In the genomic region with DNA sequence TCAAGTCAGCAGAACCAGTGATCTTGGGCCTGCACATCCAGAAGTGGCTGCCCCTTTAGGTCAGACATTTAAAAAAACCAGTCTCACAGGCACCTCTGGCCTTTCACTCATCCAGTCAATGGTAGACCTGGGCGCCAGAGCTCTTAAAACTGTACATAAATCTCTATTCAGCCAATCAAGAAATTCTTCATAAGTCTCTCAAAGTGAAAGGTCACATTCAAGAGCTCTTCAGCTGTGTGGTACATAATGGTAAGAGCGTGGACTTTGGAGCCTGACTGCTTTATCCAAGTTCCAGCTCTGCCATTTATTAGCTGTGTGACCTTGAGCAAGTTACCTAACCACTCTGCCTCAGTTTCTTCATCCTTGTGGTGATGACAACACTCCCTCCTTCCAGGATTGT, we compare ENCODE assay signal across 25 cellular contexts. TPM values are rescaled to one million over a fixed set of nuclear protein-coding genes. Genes with fewer than 3 reads are reported as not detected.
"Had no signal": no experiment of that assay in that cellular context is flagged by ENCODE, and none has a peak within 500 bp of the region (broad histone marks: within the 10 kb centered on the region; RNA-seq: fewer than 3 reads in every experiment).

No MANE protein-coding gene starts in this region.

- FAIRE-seq: islet of Langerhans had no signal

- H3K27ac Mint-ChIP-seq: activated CD8-positive, alpha-beta T cell treated with anti-CD3 and anti-CD28 coated beads, Interleukin-2, amount 10 ng/mL, durations not matched to agents 7 days and 5 days; activated naive CD4-positive, alpha-beta T cell treated with anti-CD3 and anti-CD28 coated beads, Interleukin-2, amount 50 U/mL, for 72 hours; activated T-helper 1 cell treated with anti-CD3 and anti-CD28 coated beads, Interleukin-12 subunit alpha, Interleukin-12 subunit beta, Interleukin-2, Interleukin-4 antibody, amounts not matched to agents 30 ng/mL and 10 ng/mL and 1 ng/mL, durations not matched to agents 14 hours and 24 hours and 36 hours; naive thymus-derived CD8-positive, alpha-beta T cell; stimulated activated effector memory CD8-positive, alpha-beta T cell treated with anti-CD3 and anti-CD28 coated beads, Interleukin-12 subunit alpha, Interleukin-12 subunit beta, amount 100 ng/mL, for 72 hours; T-helper 2 cell treated with Interferon-gamma antibody and Interleukin-4, amounts not matched to agents 5 μg/mL and 100 μg/mL, for 36 hours had no signal

- H3K4me3 Mint-ChIP-seq: activated CD8-positive, alpha-beta T cell treated with anti-CD3 and anti-CD28 coated beads, Interleukin-2, amount 10 ng/mL, durations not matched to agents 7 days and 5 days; activated T-helper 1 cell treated with anti-CD3 and anti-CD28 coated beads, Interleukin-12 subunit alpha, Interleukin-12 subunit beta, Interleukin-2, Interleukin-4 antibody, amounts not matched to agents 30 ng/mL and 10 ng/mL and 1 ng/mL, durations not matched to agents 14 hours and 24 hours and 36 hours; central memory CD8-positive, alpha-beta T cell; naive thymus-derived CD8-positive, alpha-beta T cell; stimulated activated effector memory CD8-positive, alpha-beta T cell treated with anti-CD3 and anti-CD28 coated beads, Interleukin-12 subunit alpha, Interleukin-12 subunit beta, amount 100 ng/mL, for 72 hours; T-helper 2 cell treated with Interferon-gamma antibody and Interleukin-4, amounts not matched to agents 5 μg/mL and 100 μg/mL, for 36 hours had no signal

- H3K4me1 Mint-ChIP-seq: central memory CD8-positive, alpha-beta T cell; naive thymus-derived CD8-positive, alpha-beta T cell; stimulated activated effector memory CD8-positive, alpha-beta T cell treated with anti-CD3 and anti-CD28 coated beads, Interleukin-12 subunit alpha, Interleukin-12 subunit beta, amount 100 ng/mL, for 72 hours had no signal

- H3K9me3 ChIP-seq: ascending aorta, colonic mucosa, gastroesophageal sphincter, neutrophil, ovary, psoas muscle, right atrium auricular region, stomach had no signal

- ATAC-seq: activated CD8-positive, alpha-beta T cell treated with anti-CD3 and anti-CD28 coated beads, Interleukin-2, amount 10 ng/mL, durations not matched to agents 7 days and 5 days; activated naive CD4-positive, alpha-beta T cell treated with anti-CD3 and anti-CD28 coated beads, Interleukin-2, amount 50 U/mL, for 72 hours; gastroesophageal sphincter; naive thymus-derived CD8-positive, alpha-beta T cell; psoas muscle; SK-N-SH treated with all-trans-retinoic acid at 6 μM for 48 hours; stimulated activated effector memory CD8-positive, alpha-beta T cell treated with anti-CD3 and anti-CD28 coated beads, Interleukin-12 subunit alpha, Interleukin-12 subunit beta, amount 100 ng/mL, for 72 hours had no signal

- H3K36me3 ChIP-seq: ascending aorta, brain microvascular endothelial cell, colonic mucosa, gastroesophageal sphincter, neutrophil, ovary, right atrium auricular region, stomach, WERI-Rb-1 had no signal

- H3K36me3 Mint-ChIP-seq: activated naive CD4-positive, alpha-beta T cell treated with anti-CD3 and anti-CD28 coated beads, Interleukin-2, amount 50 U/mL, for 72 hours; naive thymus-derived CD8-positive, alpha-beta T cell; stimulated activated effector memory CD8-positive, alpha-beta T cell treated with anti-CD3 and anti-CD28 coated beads, Interleukin-12 subunit alpha, Interleukin-12 subunit beta, amount 100 ng/mL, for 72 hours had no signal

- H3K9me3 Mint-ChIP-seq: activated naive CD4-positive, alpha-beta T cell treated with anti-CD3 and anti-CD28 coated beads, Interleukin-2, amount 50 U/mL, for 72 hours; activated T-helper 1 cell treated with anti-CD3 and anti-CD28 coated beads, Interleukin-12 subunit alpha, Interleukin-12 subunit beta, Interleukin-2, Interleukin-4 antibody, amounts not matched to agents 30 ng/mL and 10 ng/mL and 1 ng/mL, durations not matched to agents 14 hours and 24 hours and 36 hours; central memory CD8-positive, alpha-beta T cell; naive thymus-derived CD8-positive, alpha-beta T cell; stimulated activated effector memory CD8-positive, alpha-beta T cell treated with anti-CD3 and anti-CD28 coated beads, Interleukin-12 subunit alpha, Interleukin-12 subunit beta, amount 100 ng/mL, for 72 hours; T-helper 2 cell treated with Interferon-gamma antibody and Interleukin-4, amounts not matched to agents 5 μg/mL and 100 μg/mL, for 36 hours had no signal

- H3K27me3 ChIP-seq: ascending aorta, brain microvascular endothelial cell, colonic mucosa, gastroesophageal sphincter, neutrophil, ovary, right atrium auricular region, stomach had no signal

- H3K4me1 ChIP-seq: colonic mucosa, psoas muscle, right atrium auricular region had no signal

- H3K27ac ChIP-seq: ascending aorta, brain microvascular endothelial cell, colonic mucosa, epithelial cell of prostate, gastroesophageal sphincter, neutrophil, ovary, psoas muscle, right atrium auricular region, stomach, WERI-Rb-1 had no signal

- H3K4me3 ChIP-seq: ascending aorta, colonic mucosa, gastroesophageal sphincter, lung, ovary, psoas muscle, right atrium auricular region, stomach had no signal

- DNase-seq: activated CD4-positive, alpha-beta T cell treated with anti-CD3 and anti-CD28 coated beads for 1 hour; activated CD4-positive, alpha-beta T cell treated with anti-CD3 and anti-CD28 coated beads, Interleukin-2, amount 50 U/mL, for 1 hour; activated CD8-positive, alpha-beta T cell treated with anti-CD3 and anti-CD28 coated beads, Interleukin-2, amount 10 ng/mL, durations not matched to agents 7 days and 5 days; activated gamma-delta T cell; brain microvascular endothelial cell; colonic mucosa; naive thymus-derived CD8-positive, alpha-beta T cell; ovary; psoas muscle; stimulated activated CD4-positive, alpha-beta T cell treated with anti-CD3 and anti-CD28 coated beads, Interleukin-2, amount 100 ng/mL, for 24 hours; stomach; WERI-Rb-1 had no signal

RNA-seq across cellular contexts. Expression of a gene that starts 39.1 kb away (rescaled TPM):
- total RNA-seq: activated CD8-positive, alpha-beta T cell treated with anti-CD3 and anti-CD28 coated beads, Interleukin-2, amount 10 ng/mL, durations not matched to agents 7 days and 5 days had no signal
- polyA plus RNA-seq: naive thymus-derived CD8-positive, alpha-beta T cell had no signal
